Comparison of ENCODE assay signal across 22 cellular contexts in genomic region chr1:119752592-119752991, GRCh38. TPM values are rescaled to one million over a fixed set of nuclear protein-coding genes. Genes with fewer than 3 reads are reported as not detected.
A peak's percentile ranks its signal among the peaks of the same experiment; 100 is the strongest.
DNase-seq lines count a peak whose midpoint lies in the region; ATAC-seq, FAIRE-seq and TF ChIP-seq lines count a peak whose summit lies in the region.
"Had no signal": no experiment of that assay in that cellular context is flagged by ENCODE, and none has a peak within 500 bp of the region (broad histone marks: within the 10 kb centered on the region; RNA-seq: fewer than 3 reads in every experiment).

No MANE protein-coding gene starts in this region.

- H3K4me2 ChIP-seq in PC-9, result no peak overlapping the region

- H3K27me3 ChIP-seq in bronchial epithelial cell (ENCODE audit: control insufficient read depth, insufficient read depth, low read length), result no peaks in the 10 kb centered on the region
- H3K27me3 ChIP-seq in PC-9 (ENCODE audit: insufficient read depth, low read depth), result no peaks in the 10 kb centered on the region

- peak; percentile 18 for FAIRE-seq in bronchial epithelial cell (lab: Jason Lieb, UNC)
- FAIRE-seq: GM12891, GM18507, H1 had no signal

- H3K9me2 ChIP-seq in PC-9 (ENCODE audit: insufficient read depth), result 0 out of 2 replicates have a peak, but pooled peaks cover 7% of the 10 kb centered on the region

- no peak overlapping the region for H3K4me3 Mint-ChIP-seq in activated CD8-positive, alpha-beta T cell treated with anti-CD3 and anti-CD28 coated beads, Interleukin-2, amount 10 ng/mL, durations not matched to agents 7 days and 5 days
- no peak overlapping the region for H3K4me3 Mint-ChIP-seq in activated CD8-positive, alpha-beta T cell treated with anti-CD3 and anti-CD28 coated beads for 36 hours
- H3K4me3 Mint-ChIP-seq in activated naive CD8-positive, alpha-beta T cell treated with anti-CD3 and anti-CD28 coated beads, Interleukin-2, amount 10 ng/mL, durations not matched to agents 7 days and 5 days, result peak overlapping the region; percentile 34
- H3K4me3 Mint-ChIP-seq in activated naive CD8-positive, alpha-beta T cell treated with anti-CD3 and anti-CD28 coated beads for 36 hours, result no peak overlapping the region
- H3K4me3 Mint-ChIP-seq: CD4-positive, alpha-beta memory T cell had no signal

- no peak overlapping the region for H3K27ac ChIP-seq in PC-9

- peaks cover 40% of the 10 kb centered on the region for H3K27me3 Mint-ChIP-seq in activated CD8-positive, alpha-beta T cell treated with anti-CD3 and anti-CD28 coated beads, Interleukin-2, amount 10 ng/mL, durations not matched to agents 7 days and 5 days (ENCODE audit: low read depth)
- peaks cover 4% of the 10 kb centered on the region for H3K27me3 Mint-ChIP-seq in activated CD8-positive, alpha-beta T cell treated with anti-CD3 and anti-CD28 coated beads for 36 hours
- peaks cover 39% of the 10 kb centered on the region for H3K27me3 Mint-ChIP-seq in activated naive CD8-positive, alpha-beta T cell treated with anti-CD3 and anti-CD28 coated beads, Interleukin-2, amount 10 ng/mL, durations not matched to agents 7 days and 5 days
- no peaks in the 10 kb centered on the region for H3K27me3 Mint-ChIP-seq in activated naive CD8-positive, alpha-beta T cell treated with anti-CD3 and anti-CD28 coated beads for 36 hours

- no peaks in the 10 kb centered on the region for H3K4me1 ChIP-seq in PC-9 (replicated peaks; ENCODE audit: insufficient read depth)

- BruUV-seq in PC-9 (replicated peaks; lab: Mats Ljungman, UMichigan), result no TSS peak

- H2AFZ ChIP-seq in PC-9, result no peak overlapping the region

- POLR2A ChIA-PET in activated CD8-positive, alpha-beta T cell treated with anti-CD3 and anti-CD28 coated beads, Interleukin-2, amount 10 ng/mL, durations not matched to agents 7 days and 5 days (lab: Charles Lee), result no interaction called here
- POLR2A ChIA-PET in activated CD8-positive, alpha-beta T cell treated with anti-CD3 and anti-CD28 coated beads for 36 hours (lab: Charles Lee), result no interaction called here
- POLR2A ChIA-PET in activated naive CD8-positive, alpha-beta T cell treated with anti-CD3 and anti-CD28 coated beads, Interleukin-2, amount 10 ng/mL, durations not matched to agents 7 days and 5 days (lab: Charles Lee), result no interaction called here
- POLR2A ChIA-PET in PC-9 (lab: Charles Lee; ENCODE audit: unreplicated experiment), result no interaction called here

- H3K4me3 ChIP-seq in bronchial epithelial cell (ENCODE audit: low read depth, low read length) (no peak overlapping the region), PC-9 (no peak overlapping the region)

- DNase-seq in activated CD8-positive, alpha-beta T cell treated with anti-CD3 and anti-CD28 coated beads, Interleukin-2, amount 10 ng/mL, durations not matched to agents 7 days and 5 days, result peak; percentile 35
- no peak for DNase-seq in activated CD8-positive, alpha-beta T cell treated with anti-CD3 and anti-CD28 coated beads for 36 hours
- DNase-seq in activated naive CD8-positive, alpha-beta T cell treated with anti-CD3 and anti-CD28 coated beads, Interleukin-2, amount 10 ng/mL, durations not matched to agents 7 days and 5 days, result no peak
- DNase-seq in activated naive CD8-positive, alpha-beta T cell treated with anti-CD3 and anti-CD28 coated beads for 36 hours, result no peak
- no peak for DNase-seq in bronchial epithelial cell (ENCODE audit: low read depth)
- no peak for DNase-seq in PC-9
- DNase-seq: C1 segment of cervical spinal cord; Calu3; CD4-positive, alpha-beta memory T cell; COR-L47; DMS53; DMS79 treated with DMSO at 0.1 percent for 48 hours; GF-D8; H7; HCEC 1CT had no signal

- no peak overlapping the region for H3K27ac Mint-ChIP-seq in activated CD8-positive, alpha-beta T cell treated with anti-CD3 and anti-CD28 coated beads, Interleukin-2, amount 10 ng/mL, durations not matched to agents 7 days and 5 days
- no peak overlapping the region for H3K27ac Mint-ChIP-seq in activated CD8-positive, alpha-beta T cell treated with anti-CD3 and anti-CD28 coated beads for 36 hours
- no peak overlapping the region for H3K27ac Mint-ChIP-seq in activated naive CD8-positive, alpha-beta T cell treated with anti-CD3 and anti-CD28 coated beads, Interleukin-2, amount 10 ng/mL, durations not matched to agents 7 days and 5 days
- H3K27ac Mint-ChIP-seq in activated naive CD8-positive, alpha-beta T cell treated with anti-CD3 and anti-CD28 coated beads for 36 hours, result no peak overlapping the region
- H3K27ac Mint-ChIP-seq: CD4-positive, alpha-beta memory T cell had no signal

- H3K9me3 Mint-ChIP-seq in activated CD8-positive, alpha-beta T cell treated with anti-CD3 and anti-CD28 coated beads, Interleukin-2, amount 10 ng/mL, durations not matched to agents 7 days and 5 days (ENCODE audit: insufficient read depth), result no peaks in the 10 kb centered on the region
- no peaks in the 10 kb centered on the region for H3K9me3 Mint-ChIP-seq in activated CD8-positive, alpha-beta T cell treated with anti-CD3 and anti-CD28 coated beads for 36 hours
- no peaks in the 10 kb centered on the region for H3K9me3 Mint-ChIP-seq in activated naive CD8-positive, alpha-beta T cell treated with anti-CD3 and anti-CD28 coated beads, Interleukin-2, amount 10 ng/mL, durations not matched to agents 7 days and 5 days
- H3K9me3 Mint-ChIP-seq in activated naive CD8-positive, alpha-beta T cell treated with anti-CD3 and anti-CD28 coated beads for 36 hours, result no peaks in the 10 kb centered on the region
- H3K9me3 Mint-ChIP-seq: CD4-positive, alpha-beta memory T cell had no signal

- H3K79me2 ChIP-seq in PC-9 (ENCODE audit: low read depth), result no peaks in the 10 kb centered on the region

- no peaks in the 10 kb centered on the region for H3F3A ChIP-seq in PC-9 (ENCODE audit: insufficient read depth, low read depth)

- no peaks in the 10 kb centered on the region for H3K36me3 ChIP-seq in bronchial epithelial cell (ENCODE audit: control insufficient read depth, insufficient read depth, low read length)
- no peaks in the 10 kb centered on the region for H3K36me3 ChIP-seq in PC-9 (ENCODE audit: low read depth)

- H3K36me3 Mint-ChIP-seq in activated CD8-positive, alpha-beta T cell treated with anti-CD3 and anti-CD28 coated beads, Interleukin-2, amount 10 ng/mL, durations not matched to agents 7 days and 5 days (ENCODE audit: low read depth), result no peaks in the 10 kb centered on the region
- H3K36me3 Mint-ChIP-seq in activated CD8-positive, alpha-beta T cell treated with anti-CD3 and anti-CD28 coated beads for 36 hours (ENCODE audit: low read depth), result no peaks in the 10 kb centered on the region
- no peaks in the 10 kb centered on the region for H3K36me3 Mint-ChIP-seq in activated naive CD8-positive, alpha-beta T cell treated with anti-CD3 and anti-CD28 coated beads, Interleukin-2, amount 10 ng/mL, durations not matched to agents 7 days and 5 days
- no peaks in the 10 kb centered on the region for H3K36me3 Mint-ChIP-seq in activated naive CD8-positive, alpha-beta T cell treated with anti-CD3 and anti-CD28 coated beads for 36 hours
- H3K36me3 Mint-ChIP-seq: CD4-positive, alpha-beta memory T cell had no signal

- no peaks in the 10 kb centered on the region for H3K9me3 ChIP-seq in PC-9 (ENCODE audit: insufficient read depth, low read depth)

- H4K20me1 ChIP-seq in PC-9 (ENCODE audit: insufficient read depth), result no peaks in the 10 kb centered on the region

- intact Hi-C loops in activated CD8-positive, alpha-beta T cell treated with anti-CD3 and anti-CD28 coated beads for 36 hours (cut with micrococcal nuclease), result no loop called here
- intact Hi-C loops in PC-9 (cut with micrococcal nuclease; ENCODE audit: unreplicated experiment), result no loop called here

- peak; percentile 64 for ATAC-seq in activated CD8-positive, alpha-beta T cell treated with anti-CD3 and anti-CD28 coated beads, Interleukin-2, amount 10 ng/mL, durations not matched to agents 7 days and 5 days
- ATAC-seq in activated CD8-positive, alpha-beta T cell treated with anti-CD3 and anti-CD28 coated beads for 36 hours, result no peak
- ATAC-seq in activated naive CD8-positive, alpha-beta T cell treated with anti-CD3 and anti-CD28 coated beads, Interleukin-2, amount 10 ng/mL, durations not matched to agents 7 days and 5 days (ENCODE audit: low read depth), result peak; percentile 70

- TF ChIP-seq CTCF in activated CD8-positive, alpha-beta T cell treated with anti-CD3 and anti-CD28 coated beads for 36 hours (IDR thresholded peaks at IDR 0.05), result no peak
- TF ChIP-seq CTCF in bronchial epithelial cell (IDR thresholded peaks at IDR 0.05; ENCODE audit: insufficient read depth, low read length, severe bottlenecking) (no peak), PC-9 (conservative IDR thresholded peaks at IDR 0.05) (no peak)

- H3K4me1 Mint-ChIP-seq in activated CD8-positive, alpha-beta T cell treated with anti-CD3 and anti-CD28 coated beads, Interleukin-2, amount 10 ng/mL, durations not matched to agents 7 days and 5 days (ENCODE audit: low read depth), result peaks cover 28% of the 10 kb centered on the region
- peaks cover 2% of the 10 kb centered on the region for H3K4me1 Mint-ChIP-seq in activated CD8-positive, alpha-beta T cell treated with anti-CD3 and anti-CD28 coated beads for 36 hours (ENCODE audit: low read depth)
- peaks cover 18% of the 10 kb centered on the region for H3K4me1 Mint-ChIP-seq in activated naive CD8-positive, alpha-beta T cell treated with anti-CD3 and anti-CD28 coated beads, Interleukin-2, amount 10 ng/mL, durations not matched to agents 7 days and 5 days
- H3K4me1 Mint-ChIP-seq in activated naive CD8-positive, alpha-beta T cell treated with anti-CD3 and anti-CD28 coated beads for 36 hours, result peaks cover 2% of the 10 kb centered on the region
- H3K4me1 Mint-ChIP-seq: CD4-positive, alpha-beta memory T cell had no signal

- CTCF ChIA-PET in activated CD8-positive, alpha-beta T cell treated with anti-CD3 and anti-CD28 coated beads, Interleukin-2, amount 10 ng/mL, durations not matched to agents 7 days and 5 days (lab: Charles Lee), result interaction anchor here (1.3 to 1.7 kb wide), 2 partner anchors 9 to 56 kb away, joined by 3 to 4 read pairs; no protein-coding TSS in a partner anchor
- CTCF ChIA-PET in activated CD8-positive, alpha-beta T cell treated with anti-CD3 and anti-CD28 coated beads for 36 hours (lab: Charles Lee), result interaction anchor here (1.2 to 2.9 kb wide), 2 partner anchors 9 to 15 kb away, joined by 3 to 16 read pairs; no protein-coding TSS in a partner anchor
- CTCF ChIA-PET in PC-9 (lab: Charles Lee), result no interaction called here

RNA-seq across cellular contexts. Expression of gene HMGCS2, which starts 16.1 kb away (rescaled TPM):
- total RNA-seq in activated CD8-positive, alpha-beta T cell treated with anti-CD3 and anti-CD28 coated beads, Interleukin-2, amount 10 ng/mL, durations not matched to agents 7 days and 5 days, result not detected
- not detected for total RNA-seq in activated CD8-positive, alpha-beta T cell treated with anti-CD3 and anti-CD28 coated beads for 36 hours
- total RNA-seq in activated naive CD8-positive, alpha-beta T cell treated with anti-CD3 and anti-CD28 coated beads, Interleukin-2, amount 10 ng/mL, durations not matched to agents 7 days and 5 days, result not detected
- total RNA-seq in activated naive CD8-positive, alpha-beta T cell treated with anti-CD3 and anti-CD28 coated beads for 36 hours, result not detected
- total RNA-seq in bronchial epithelial cell, result 0.26 and 0.38 TPM in 2 replicates
- total RNA-seq in PC-9 (2021), result not detected in 2 replicates
- total RNA-seq: A172; A673; Calu3; CD4-positive, alpha-beta memory T cell; Daoy; G401; H1; H7 had no signal

RNA-seq across cellular contexts. Expression of gene PHGDH, which starts 40.9 kb away (rescaled TPM):
- 100 to 1,000 TPM; 195 to 201 TPM for total RNA-seq in activated CD8-positive, alpha-beta T cell treated with anti-CD3 and anti-CD28 coated beads, Interleukin-2, amount 10 ng/mL, durations not matched to agents 7 days and 5 days
- total RNA-seq in activated CD8-positive, alpha-beta T cell treated with anti-CD3 and anti-CD28 coated beads for 36 hours, result 100 to 1,000 TPM; 307 to 322 TPM
- 100 to 1,000 TPM; 147 to 156 TPM for total RNA-seq in activated naive CD8-positive, alpha-beta T cell treated with anti-CD3 and anti-CD28 coated beads, Interleukin-2, amount 10 ng/mL, durations not matched to agents 7 days and 5 days
- total RNA-seq in activated naive CD8-positive, alpha-beta T cell treated with anti-CD3 and anti-CD28 coated beads for 36 hours, result 100 to 1,000 TPM; 289 to 292 TPM
- 168 and 207 TPM in 2 replicates for total RNA-seq in bronchial epithelial cell
- total RNA-seq in PC-9 (2021), result 373 and 569 TPM in 2 replicates

RNA-seq across cellular contexts. Expression of gene REG4, which starts 58.7 kb away (rescaled TPM):
- 10 to 100 TPM; 14.6 to 15.3 TPM for total RNA-seq in activated CD8-positive, alpha-beta T cell treated with anti-CD3 and anti-CD28 coated beads, Interleukin-2, amount 10 ng/mL, durations not matched to agents 7 days and 5 days
- total RNA-seq in activated CD8-positive, alpha-beta T cell treated with anti-CD3 and anti-CD28 coated beads for 36 hours, result 1 to 10 TPM; 9.7 to 9.9 TPM
- 10 to 100 TPM in 1 of 2 experiments, 1 to 10 TPM in 1; 9.1 to 10.3 TPM for total RNA-seq in activated naive CD8-positive, alpha-beta T cell treated with anti-CD3 and anti-CD28 coated beads, Interleukin-2, amount 10 ng/mL, durations not matched to agents 7 days and 5 days
- total RNA-seq in activated naive CD8-positive, alpha-beta T cell treated with anti-CD3 and anti-CD28 coated beads for 36 hours, result 10 to 100 TPM; 10.2 to 12.3 TPM
- total RNA-seq in bronchial epithelial cell (not detected in 2 replicates), PC-9 (2021) (not detected in 2 replicates)
- total RNA-seq: A172, A673, Calu3, Daoy, G401, H1, H7 had no signal

Comparison
In these comparisons a context has a peak if more than half of its experiments do, and no peak if none do; other contexts are left out.
1. RNA of gene REG4, which starts 58.7 kb away (total RNA-seq): 14.6 to 15.3 TPM in activated CD8-positive, alpha-beta T cell treated with anti-CD3 and anti-CD28 coated beads, Interleukin-2, amount 10 ng/mL, durations not matched to agents 7 days and 5 days, 10.2 to 12.3 TPM in activated naive CD8-positive, alpha-beta T cell treated with anti-CD3 and anti-CD28 coated beads for 36 hours, 9.1 to 10.3 TPM in activated naive CD8-positive, alpha-beta T cell treated with anti-CD3 and anti-CD28 coated beads, Interleukin-2, amount 10 ng/mL, durations not matched to agents 7 days and 5 days and 9.7 to 9.9 TPM in activated CD8-positive, alpha-beta T cell treated with anti-CD3 and anti-CD28 coated beads for 36 hours; not detected in bronchial epithelial cell and not detected in PC-9; every median in the first group is over 10 times any median in the second.